Comparison of ENCODE assay signal across 9 cellular contexts in the genomic region with DNA sequence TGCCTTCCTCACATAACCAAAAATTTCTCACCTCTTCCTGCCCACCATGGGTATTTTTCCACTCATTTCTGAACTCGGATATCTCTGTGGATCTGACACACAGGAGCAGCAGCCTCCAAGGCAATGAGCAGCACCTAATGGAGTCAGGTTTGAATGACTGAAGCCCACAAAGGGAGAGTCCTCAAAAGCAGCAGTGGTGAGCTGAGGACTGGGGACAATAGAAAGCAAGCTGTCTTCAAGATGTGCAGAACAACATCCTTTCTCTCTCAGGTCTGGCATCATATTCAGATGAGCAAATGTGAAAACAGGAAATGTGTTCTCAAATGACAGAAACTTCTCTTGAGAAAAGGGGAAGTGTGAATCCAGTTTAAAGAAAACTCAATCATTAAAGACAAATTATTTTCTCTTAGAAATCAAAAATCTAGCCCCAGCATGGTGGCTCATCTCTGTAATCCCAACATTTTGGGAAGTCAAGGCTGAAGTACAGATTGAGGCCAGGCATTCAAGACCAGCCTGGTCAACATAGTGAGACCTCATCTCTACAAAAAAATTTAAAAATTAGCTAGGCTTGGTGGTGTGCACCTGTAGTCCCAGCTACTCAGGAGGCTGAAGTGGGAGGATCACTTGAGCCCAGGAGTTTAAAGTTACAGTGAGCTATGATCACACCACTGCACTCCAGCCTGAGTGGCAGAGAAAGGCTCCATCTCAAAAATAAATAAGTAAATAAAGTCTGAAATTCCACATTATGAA. TPM values are rescaled to one million over a fixed set of nuclear protein-coding genes. Genes with fewer than 3 reads are reported as not detected.
DNase-seq lines count a peak whose midpoint lies in the region; ATAC-seq and TF ChIP-seq lines count a peak whose summit lies in the region.
"Had no signal": no experiment of that assay in that cellular context is flagged by ENCODE, and none has a peak within 500 bp of the region (broad histone marks: within the 10 kb centered on the region; RNA-seq: fewer than 3 reads in every experiment).

No MANE protein-coding gene starts in this region.

- peaks cover 5% of the 10 kb centered on the region for H3K9me3 Mint-ChIP-seq in stimulated activated naive CD8-positive, alpha-beta T cell treated with anti-CD3 and anti-CD28 coated beads, Interleukin-15, Interleukin-2, amounts not matched to agents 100 ng/mL and 50 ng/mL, for 24 hours
- H3K9me3 Mint-ChIP-seq in nephron progenitor cell, result peaks cover 3% of the 10 kb centered on the region
- H3K9me3 Mint-ChIP-seq: neural crest cell had no signal

- 50% methylated on average over 1 of the region's 1 CpG for WGBS in mesenchymal stem cell
- WGBS in psoas muscle, 3 donors, result 47 to 79% (median 49%) methylated on average over 1 of the region's 1 CpG

- no peak overlapping the region for H2AFZ ChIP-seq in mesenchymal stem cell (ENCODE audit: low read depth, low read length)

- H3K4me1 ChIP-seq in mesenchymal stem cell (ENCODE audit: control insufficient read depth, insufficient read depth, low read depth, low read length) (no peaks in the 10 kb centered on the region), psoas muscle (no peaks in the 10 kb centered on the region)

- H2AK5ac ChIP-seq in mesenchymal stem cell (ENCODE audit: low read length, severe bottlenecking), result no peak overlapping the region

- intact Hi-C loops in psoas muscle (cut with DNase I), result no loop called here

- H3K4me1 Mint-ChIP-seq in stimulated activated naive CD8-positive, alpha-beta T cell treated with anti-CD3 and anti-CD28 coated beads, Interleukin-15, Interleukin-2, amounts not matched to agents 100 ng/mL and 50 ng/mL, for 24 hours (ENCODE audit: low read depth), result peaks cover 40% of the 10 kb centered on the region
- no peaks in the 10 kb centered on the region for H3K4me1 Mint-ChIP-seq in nephron progenitor cell

- H3K4ac ChIP-seq in mesenchymal stem cell (ENCODE audit: low read depth in 1 of 2, low read length in 2 of 2), result no peak overlapping the region

- H3K36me3 ChIP-seq in mesenchymal stem cell (ENCODE audit: control insufficient read depth in 1 of 2, insufficient read depth in 2 of 2, low read depth in 1 of 2, low read length in 2 of 2), result no peaks in the 10 kb centered on the region
- no peaks in the 10 kb centered on the region for H3K36me3 ChIP-seq in psoas muscle (ENCODE audit: insufficient read depth in 1 of 2, low read depth in 1 of 2)

- no peaks in the 10 kb centered on the region for H3K27me3 Mint-ChIP-seq in stimulated activated naive CD8-positive, alpha-beta T cell treated with anti-CD3 and anti-CD28 coated beads, Interleukin-15, Interleukin-2, amounts not matched to agents 100 ng/mL and 50 ng/mL, for 24 hours
- H3K27me3 Mint-ChIP-seq in nephron progenitor cell (ENCODE audit: low read depth, poor library complexity), result no peaks in the 10 kb centered on the region

- H3K27me3 ChIP-seq in mesenchymal stem cell (ENCODE audit: control insufficient read depth in 1 of 2, insufficient read depth in 1 of 2, low read length in 2 of 2) (no peaks in the 10 kb centered on the region), psoas muscle (ENCODE audit: insufficient read depth in 3 of 3, low read length in 2 of 3) (no peaks in the 10 kb centered on the region)

- no peak overlapping the region for H2BK5ac ChIP-seq in mesenchymal stem cell (ENCODE audit: low read depth, low read length, poor library complexity, severe bottlenecking)

- no peak overlapping the region for H3K4me2 ChIP-seq in mesenchymal stem cell (ENCODE audit: low read length, poor library complexity, severe bottlenecking)

- DNase-seq in GM10266 (ENCODE audit: extremely low spot score) (peak; percentile 82), nephron progenitor cell (no peak), mesenchymal stem cell (no peak), psoas muscle (no peak)
- peak; percentile 59 for DNase-seq in activated CD8-positive, alpha-beta memory T cell treated with anti-CD3 and anti-CD28 coated beads, Interleukin-2, amount 50 U/mL, for 48 hours

- H3K9me3 ChIP-seq in mesenchymal stem cell (ENCODE audit: control insufficient read depth, low read length) (no peaks in the 10 kb centered on the region), psoas muscle (no peaks in the 10 kb centered on the region)

- no peak overlapping the region for H3K14ac ChIP-seq in mesenchymal stem cell (ENCODE audit: low read length in 2 of 2)

- H3K4me3 Mint-ChIP-seq in stimulated activated naive CD8-positive, alpha-beta T cell treated with anti-CD3 and anti-CD28 coated beads, Interleukin-15, Interleukin-2, amounts not matched to agents 100 ng/mL and 50 ng/mL, for 24 hours, result peak overlapping the region; percentile 83
- no peak overlapping the region for H3K4me3 Mint-ChIP-seq in nephron progenitor cell
- H3K4me3 Mint-ChIP-seq: neural crest cell had no signal

- H3K23ac ChIP-seq in mesenchymal stem cell (ENCODE audit: low read length in 2 of 2), result no peak overlapping the region

- no peak overlapping the region for H4K91ac ChIP-seq in mesenchymal stem cell (ENCODE audit: low read length)

- no peak overlapping the region for H2BK120ac ChIP-seq in mesenchymal stem cell (ENCODE audit: low read depth, low read length)

- no peak overlapping the region for H3K27ac ChIP-seq in mesenchymal stem cell (ENCODE audit: low read length, poor library complexity, severe bottlenecking)
- H3K27ac ChIP-seq in psoas muscle, result no peak overlapping the region

- no peaks in the 10 kb centered on the region for H3K79me1 ChIP-seq in mesenchymal stem cell (replicated peaks; ENCODE audit: low read length, poor library complexity, severe bottlenecking)

- no peaks in the 10 kb centered on the region for H3K36me3 Mint-ChIP-seq in stimulated activated naive CD8-positive, alpha-beta T cell treated with anti-CD3 and anti-CD28 coated beads, Interleukin-15, Interleukin-2, amounts not matched to agents 100 ng/mL and 50 ng/mL, for 24 hours (ENCODE audit: low read depth)
- H3K36me3 Mint-ChIP-seq in nephron progenitor cell (ENCODE audit: low read depth), result no peaks in the 10 kb centered on the region

- ATAC-seq in GM19452 (IDR thresholded peaks at IDR 0.05; ENCODE audit: unreplicated experiment) (peak; percentile 98), HG03432 (IDR thresholded peaks at IDR 0.05; ENCODE audit: unreplicated experiment) (peak; percentile 97), psoas muscle (no peak)

- H3K27ac Mint-ChIP-seq in stimulated activated naive CD8-positive, alpha-beta T cell treated with anti-CD3 and anti-CD28 coated beads, Interleukin-15, Interleukin-2, amounts not matched to agents 100 ng/mL and 50 ng/mL, for 24 hours, result peak overlapping the region; percentile 96
- H3K27ac Mint-ChIP-seq in nephron progenitor cell, result no peak overlapping the region

- no peak overlapping the region for H3K9ac ChIP-seq in mesenchymal stem cell (ENCODE audit: low read length)

- no peak overlapping the region for H2BK12ac ChIP-seq in mesenchymal stem cell (ENCODE audit: low read length in 2 of 2)

- no peak overlapping the region for H4K8ac ChIP-seq in mesenchymal stem cell (ENCODE audit: low read length)

- H3K18ac ChIP-seq in mesenchymal stem cell (ENCODE audit: low read depth in 1 of 2, low read length in 2 of 2), result no peak overlapping the region

- no peak overlapping the region for H2BK15ac ChIP-seq in mesenchymal stem cell (ENCODE audit: low read depth, poor library complexity, severe bottlenecking)

- TF ChIP-seq CTCF in GM10266 (IDR thresholded peaks at IDR 0.05; ENCODE audit: control insufficient read depth, insufficient read depth, low read depth, missing control alignments) (peak; percentile 1), nephron progenitor cell (IDR thresholded peaks at IDR 0.05) (no peak), psoas muscle (IDR thresholded peaks at IDR 0.05) (no peak)

- no peak overlapping the region for H3K4me3 ChIP-seq in mesenchymal stem cell (ENCODE audit: insufficient read depth in 1 of 2, low read depth in 1 of 2, low read length in 2 of 2)
- no peak overlapping the region for H3K4me3 ChIP-seq in psoas muscle

RNA-seq across cellular contexts. Expression of gene C12orf42, which starts 54.2 kb away (rescaled TPM):
- polyA plus RNA-seq in mesenchymal stem cell (2013, experiment 1 of 2), result not detected
- polyA plus RNA-seq in mesenchymal stem cell (2013, experiment 2 of 2), result not detected
- not detected for total RNA-seq in psoas muscle
- polyA plus RNA-seq in psoas muscle, result not detected
- total RNA-seq: neural crest cell had no signal

Comparison
In these comparisons a context has a peak if more than half of its experiments do, and no peak if none do; other contexts are left out.
1. DNase-seq: peak in GM10266 (single experiment) and activated CD8-positive, alpha-beta memory T cell treated with anti-CD3 and anti-CD28 coated beads, Interleukin-2, amount 50 U/mL, for 48 hours (single experiment); none in nephron progenitor cell (single experiment), mesenchymal stem cell (single experiment) and psoas muscle (0 of 2).
2. ATAC-seq: peak in GM19452 (single experiment) and HG03432 (single experiment); none in psoas muscle (0 of 4).